Comparison of ENCODE assay signal across 8 cellular contexts in genomic region chr9:129482521-129483466, GRCh38.
A peak's percentile ranks its signal among the peaks of the same experiment; 100 is the strongest.
DNase-seq lines count a peak whose midpoint lies in the region; ATAC-seq and TF ChIP-seq lines count a peak whose summit lies in the region.

No MANE protein-coding gene starts in this region.

- H2AFZ ChIP-seq in parathyroid adenoma = peak overlapping the region; percentile 88

- peak in 2 of 6 experiments; percentile 7 to 11 for TF ChIP-seq CTCF in Peyer's patch (IDR thresholded peaks at IDR 0.05)
- no peak for TF ChIP-seq CTCF in parathyroid adenoma (IDR thresholded peaks at IDR 0.05)

- DNase-seq in A172 (ENCODE audit: low spot score) = peak; percentile 53
- DNase-seq in H4 (ENCODE audit: low spot score) = peak; percentile 67
- peak in 2 of 3 donors; percentile 86 to 87 for DNase-seq in Peyer's patch
- DNase-seq in astrocyte of the hippocampus (ENCODE audit: low read depth, low spot score) = peak; percentile 97
- DNase-seq in right cardiac atrium = peak; percentile 90 to 95 (median 95)

- TF ChIP-seq POLR2A in Peyer's patch (IDR thresholded peaks at IDR 0.05) = peak; percentile 16 to 58

- H3K36me3 ChIP-seq in Peyer's patch (no peaks in the 10 kb centered on the region), parathyroid adenoma (ENCODE audit: control insufficient read depth, insufficient read depth, low read length) (no peaks in the 10 kb centered on the region)

- H3K79me2 ChIP-seq in parathyroid adenoma = no peaks in the 10 kb centered on the region

- peak overlapping the region; percentile 76 for H3K9ac ChIP-seq in parathyroid adenoma

- H3K27me3 ChIP-seq in Peyer's patch (no peaks in the 10 kb centered on the region), right cardiac atrium (ENCODE audit: control insufficient read depth, insufficient read depth) (no peaks in the 10 kb centered on the region), parathyroid adenoma (ENCODE audit: control insufficient read depth, insufficient read depth, low read length) (no peaks in the 10 kb centered on the region)

- H3K27ac ChIP-seq in Peyer's patch (peak overlapping the region; percentile 82 to 96 (median 94)), right cardiac atrium (ENCODE audit: low read length) (peak overlapping the region; percentile 100), parathyroid adenoma (peak overlapping the region; percentile 100)

- H3K4me3 ChIP-seq in Peyer's patch (peak overlapping the region; percentile 44 to 68 (median 50)), right cardiac atrium (ENCODE audit: low read length) (peak overlapping the region; percentile 77), parathyroid adenoma (ENCODE audit: low read depth, low read length) (peak overlapping the region; percentile 68)

- ATAC-seq in right cardiac atrium = peak; percentile 72 to 73
- no peak for ATAC-seq in HG02610 (IDR thresholded peaks at IDR 0.05; ENCODE audit: unreplicated experiment)
- no peak for ATAC-seq in GM21423 (IDR thresholded peaks at IDR 0.05; ENCODE audit: unreplicated experiment)

- 1% methylated on average over 97 of the region's 97 CpGs for WGBS in right cardiac atrium

- H3K9me3 ChIP-seq in Peyer's patch (no peaks in the 10 kb centered on the region), right cardiac atrium (ENCODE audit: control insufficient read depth, low read length) (no peaks in the 10 kb centered on the region), parathyroid adenoma (ENCODE audit: control insufficient read depth, low read length) (no peaks in the 10 kb centered on the region)

- intact Hi-C loops in right cardiac atrium (cut with DNase I) = loop anchor here in 3 of 4 donors (5.0 to 10.0 kb wide), 4 partner anchors 70 to 338 kb away; no protein-coding TSS in a partner anchor

- peak overlapping the region; percentile 85 for H3K4me2 ChIP-seq in parathyroid adenoma (ENCODE audit: low read length)

- peaks cover 6 to 44% (median 17%) of the 10 kb centered on the region in 4 donors for H3K4me1 ChIP-seq in Peyer's patch
- H3K4me1 ChIP-seq in right cardiac atrium (ENCODE audit: control insufficient read depth, insufficient read depth, low read length) = peaks cover 24% of the 10 kb centered on the region
- peaks cover 20% of the 10 kb centered on the region for H3K4me1 ChIP-seq in parathyroid adenoma

Comparison
In these comparisons a context has a peak if more than half of its experiments do, and no peak if none do; other contexts are left out.
1. ATAC-seq: peak in right cardiac atrium (2 of 2); none in HG02610 (single experiment) and GM21423 (single experiment).
2. Peak in every context shown above with its lines, with median percentiles within 50 percentile points of each other: DNase-seq, H3K27ac ChIP-seq and H3K4me3 ChIP-seq.